Comparison of ENCODE assay signal across 9 cellular contexts in genomic region chr4:53591372-53591892, GRCh38.
DNase-seq lines count a peak whose midpoint lies in the region; ATAC-seq and TF ChIP-seq lines count a peak whose summit lies in the region.
"Had no signal": no experiment of that assay in that cellular context is flagged by ENCODE, and none has a peak within 500 bp of the region (broad histone marks: within the 10 kb centered on the region; RNA-seq: fewer than 3 reads in every experiment).

LNX1 (minus strand) TSS chr4:53591486; CDS start chr4:53574002, 17,484 bp downstream.

- peak within 1 kb of the TSS; percentile 48 for H3K4me3 ChIP-seq in epithelial cell of esophagus (ENCODE audit: low read length)

- H3K27me3 Mint-ChIP-seq in nephron progenitor cell (ENCODE audit: low read depth, poor library complexity): peaks cover 8% of the 10 kb centered on the region

- DNase-seq in NCI-H2081 treated with DMSO at 0.1 percent for 48 hours (lab: John Stamatoyannopoulos, UW): peak; percentile 73
- peak; percentile 83 for DNase-seq in epithelial cell of esophagus (ENCODE audit: low read depth)
- no peak for DNase-seq in nephron progenitor cell
- DNase-seq in activated T-cell treated with anti-CD3 and anti-CD28 coated beads for 4 hours: no peak
- no peak for DNase-seq in NCI-H524 treated with DMSO at 0.1 percent for 48 hours (lab: John Stamatoyannopoulos, UW)
- no peak for DNase-seq in DMS79 treated with DMSO at 0.1 percent for 48 hours (lab: John Stamatoyannopoulos, UW)
- DNase-seq: activated CD4-positive, CD25-positive, alpha-beta regulatory T cell treated with anti-CD3 and anti-CD28 coated beads, Interleukin-2, amount 50 U/mL, for 72 hours had no signal

- peak within 1 kb of the TSS; percentile 79 for H3K4me3 Mint-ChIP-seq in nephron progenitor cell

- H3K27ac Mint-ChIP-seq in nephron progenitor cell: peak within 1 kb of the TSS; percentile 90

- H3K9me3 Mint-ChIP-seq in nephron progenitor cell: no peaks in the 10 kb centered on the region

- H3K36me3 Mint-ChIP-seq in nephron progenitor cell (ENCODE audit: low read depth): no peaks in the 10 kb centered on the region

- peaks cover 53% of the 10 kb centered on the region for H3K4me1 Mint-ChIP-seq in nephron progenitor cell

- TF ChIP-seq CTCF in epithelial cell of esophagus (IDR thresholded peaks at IDR 0.05; ENCODE audit: insufficient read depth, low read depth, low read length, missing control alignments): peak; percentile 36
- TF ChIP-seq CTCF in nephron progenitor cell (IDR thresholded peaks at IDR 0.05): no peak

- peak; percentile 47 for ATAC-seq in GM18868 (IDR thresholded peaks at IDR 0.05; ENCODE audit: unreplicated experiment)
- ATAC-seq in HG03439 (IDR thresholded peaks at IDR 0.05; ENCODE audit: unreplicated experiment): no peak

Comparison
In these comparisons a context has a peak if more than half of its experiments do, and no peak if none do; other contexts are left out.
1. DNase-seq: peak in NCI-H2081 treated with DMSO at 0.1 percent for 48 hours (single experiment) and epithelial cell of esophagus (single experiment); none in nephron progenitor cell (single experiment), activated T-cell treated with anti-CD3 and anti-CD28 coated beads for 4 hours (single experiment), NCI-H524 treated with DMSO at 0.1 percent for 48 hours (single experiment) and DMS79 treated with DMSO at 0.1 percent for 48 hours (single experiment).